ENCODE assay signal across 32 cellular contexts in genomic region chrX:80412042-80412441, GRCh38. TPM values are rescaled to one million over a fixed set of nuclear protein-coding genes. Genes with fewer than 3 reads are reported as not detected.
"Had no signal": no experiment of that assay in that cellular context is flagged by ENCODE, and none has a peak within 500 bp of the region (broad histone marks: within the 10 kb centered on the region; RNA-seq: fewer than 3 reads in every experiment).

No MANE protein-coding gene starts in this region.

- H3K9me3 Mint-ChIP-seq: stimulated activated effector memory CD8-positive, alpha-beta T cell treated with anti-CD3 and anti-CD28 coated beads, Interleukin-12 subunit alpha, Interleukin-12 subunit beta, amount 100 ng/mL, for 72 hours; stimulated activated naive CD8-positive, alpha-beta T cell treated with anti-CD3 and anti-CD28 coated beads, Interleukin-15, amount 100 ng/mL, for 72 hours; stimulated activated naive CD8-positive, alpha-beta T cell treated with anti-CD3 and anti-CD28 coated beads, Interleukin-15, Interleukin-2, amounts not matched to agents 100 ng/mL and 50 ng/mL, for 24 hours; type B pancreatic cell had no signal

- H3K9me3 ChIP-seq: suprapubic skin, testis, thoracic aorta, thyroid gland, tibial artery, tibial nerve, transverse colon, upper lobe of left lung, upper lobe of right lung, uterus, vagina had no signal

- H3K4me1 Mint-ChIP-seq: stimulated activated effector memory CD8-positive, alpha-beta T cell treated with anti-CD3 and anti-CD28 coated beads, Interleukin-12 subunit alpha, Interleukin-12 subunit beta, amount 100 ng/mL, for 72 hours; stimulated activated memory B cell treated with anti-CD40 and anti-IgM and Interleukin-4, amounts not matched to agents 10 μg/mL and 1 μg/mL and 100 μg/mL, for 72 hours; stimulated activated naive B cell treated with anti-CD40 and anti-IgM and Interleukin-4, amounts not matched to agents 10 μg/mL and 1 μg/mL and 100 μg/mL, for 72 hours; stimulated activated naive CD8-positive, alpha-beta T cell treated with anti-CD3 and anti-CD28 coated beads, Interleukin-15, amount 100 ng/mL, for 72 hours had no signal

- H3K36me3 ChIP-seq: stomach, suprapubic skin, thoracic aorta, thyroid gland, tibial artery, tibial nerve, transverse colon, upper lobe of left lung, upper lobe of right lung, uterus, vagina had no signal

- H3K27me3 Mint-ChIP-seq: stimulated activated memory B cell treated with anti-CD40 and anti-IgM and Interleukin-4, amounts not matched to agents 10 μg/mL and 1 μg/mL and 100 μg/mL, for 72 hours; stimulated activated naive B cell treated with anti-CD40 and anti-IgM and Interleukin-4, amounts not matched to agents 10 μg/mL and 1 μg/mL and 100 μg/mL, for 72 hours; stimulated activated naive CD8-positive, alpha-beta T cell treated with anti-CD3 and anti-CD28 coated beads, Interleukin-15, amount 100 ng/mL, for 72 hours; stimulated activated naive CD8-positive, alpha-beta T cell treated with anti-CD3 and anti-CD28 coated beads, Interleukin-15, Interleukin-2, amounts not matched to agents 100 ng/mL and 50 ng/mL, for 24 hours; type B pancreatic cell had no signal

- H3K4me1 ChIP-seq: stomach, suprapubic skin, testis, thyroid gland, tibial artery, tibial nerve, transverse colon, upper lobe of left lung, upper lobe of right lung, uterus, vagina had no signal

- H3K4me3 ChIP-seq: stomach, suprapubic skin, testis, thoracic aorta, thyroid gland, tibial artery, tibial nerve, transverse colon, upper lobe of left lung, upper lobe of right lung, uterus, vagina had no signal

- ATAC-seq: stimulated activated effector memory CD8-positive, alpha-beta T cell treated with anti-CD3 and anti-CD28 coated beads, Interleukin-12 subunit alpha, Interleukin-12 subunit beta, amount 100 ng/mL, for 72 hours; stimulated activated memory B cell treated with anti-CD40 and anti-IgM and Interleukin-4, amounts not matched to agents 10 μg/mL and 1 μg/mL and 100 μg/mL, for 72 hours; stimulated activated naive B cell treated with anti-CD40 and anti-IgM and Interleukin-4, amounts not matched to agents 10 μg/mL and 1 μg/mL and 100 μg/mL, for 72 hours; stimulated activated naive CD8-positive, alpha-beta T cell treated with anti-CD3 and anti-CD28 coated beads, Interleukin-15, amount 100 ng/mL, for 72 hours; stimulated activated naive CD8-positive, alpha-beta T cell treated with anti-CD3 and anti-CD28 coated beads, Interleukin-15, Interleukin-2, amounts not matched to agents 100 U/mL and 50 U/mL, for 24 hours; upper lobe of right lung had no signal

- H3K36me3 Mint-ChIP-seq: stimulated activated effector memory CD8-positive, alpha-beta T cell treated with anti-CD3 and anti-CD28 coated beads, Interleukin-12 subunit alpha, Interleukin-12 subunit beta, amount 100 ng/mL, for 72 hours; stimulated activated memory B cell treated with anti-CD40 and anti-IgM and Interleukin-4, amounts not matched to agents 10 μg/mL and 1 μg/mL and 100 μg/mL, for 72 hours; stimulated activated naive B cell treated with anti-CD40 and anti-IgM and Interleukin-4, amounts not matched to agents 10 μg/mL and 1 μg/mL and 100 μg/mL, for 72 hours; type B pancreatic cell had no signal

- H3K4me3 Mint-ChIP-seq: stimulated activated effector memory CD8-positive, alpha-beta T cell treated with anti-CD3 and anti-CD28 coated beads, Interleukin-12 subunit alpha, Interleukin-12 subunit beta, amount 100 ng/mL, for 72 hours; stimulated activated memory B cell treated with anti-CD40 and anti-IgM and Interleukin-4, amounts not matched to agents 10 μg/mL and 1 μg/mL and 100 μg/mL, for 72 hours; stimulated activated naive B cell treated with anti-CD40 and anti-IgM and Interleukin-4, amounts not matched to agents 10 μg/mL and 1 μg/mL and 100 μg/mL, for 72 hours; stimulated activated naive CD8-positive, alpha-beta T cell treated with anti-CD3 and anti-CD28 coated beads, Interleukin-15, amount 100 ng/mL, for 72 hours; stimulated activated naive CD8-positive, alpha-beta T cell treated with anti-CD3 and anti-CD28 coated beads, Interleukin-15, Interleukin-2, amounts not matched to agents 100 ng/mL and 50 ng/mL, for 24 hours; type B pancreatic cell had no signal

- H3K27me3 ChIP-seq: stomach, suprapubic skin, testis, thyroid gland, tibial artery, tibial nerve, transverse colon, upper lobe of left lung, upper lobe of right lung, uterus, vagina had no signal

- H3K27ac Mint-ChIP-seq: stimulated activated effector memory CD8-positive, alpha-beta T cell treated with anti-CD3 and anti-CD28 coated beads, Interleukin-12 subunit alpha, Interleukin-12 subunit beta, amount 100 ng/mL, for 72 hours; stimulated activated memory B cell treated with anti-CD40 and anti-IgM and Interleukin-4, amounts not matched to agents 10 μg/mL and 1 μg/mL and 100 μg/mL, for 72 hours; stimulated activated naive B cell treated with anti-CD40 and anti-IgM and Interleukin-4, amounts not matched to agents 10 μg/mL and 1 μg/mL and 100 μg/mL, for 72 hours; stimulated activated naive CD8-positive, alpha-beta T cell treated with anti-CD3 and anti-CD28 coated beads, Interleukin-15, amount 100 ng/mL, for 72 hours; stimulated activated naive CD8-positive, alpha-beta T cell treated with anti-CD3 and anti-CD28 coated beads, Interleukin-15, Interleukin-2, amounts not matched to agents 100 ng/mL and 50 ng/mL, for 24 hours; type B pancreatic cell had no signal

- DNase-seq: stimulated activated CD4-positive, alpha-beta T cell treated with anti-CD3 and anti-CD28 coated beads, Interleukin-2, amount 100 ng/mL, for 48 hours; stimulated activated CD4-positive, alpha-beta T cell treated with anti-CD3 and anti-CD28 coated beads, Interleukin-4, amount 100 ng/mL, for 1 hour; stimulated activated CD4-positive, alpha-beta T cell treated with anti-CD3 and anti-CD28 coated beads, Interleukin-4, amount 100 ng/mL, for 24 hours; stimulated activated CD4-positive, alpha-beta T cell treated with anti-CD3 and anti-CD28 coated beads, Interleukin-4, amount 100 ng/mL, for 4 hours; stimulated activated CD8-positive, alpha-beta memory T cell treated with anti-CD3 and anti-CD28 coated beads, Interleukin-4, amount 100 ng/mL, for 48 hours; stimulated activated naive B cell treated with anti-CD40 and anti-IgM and Interleukin-4, amounts not matched to agents 10 μg/mL and 1 μg/mL and 100 μg/mL, for 72 hours; stimulated activated naive CD4-positive, alpha-beta T cell; stimulated activated naive CD4-positive, alpha-beta T cell treated with Interleukin-2 at 50 U/mL for 16 hours; stimulated activated naive CD8-positive, alpha-beta T cell treated with anti-CD3 and anti-CD28 coated beads, Interleukin-15, amount 100 ng/mL, for 72 hours; stimulated activated naive CD8-positive, alpha-beta T cell treated with anti-CD3 and anti-CD28 coated beads, Interleukin-15, Interleukin-2, amounts not matched to agents 100 U/mL and 50 U/mL, for 24 hours; stomach; substantia nigra; testis; thyroid gland; tibial artery; transverse colon; upper lobe of left lung; upper lobe of right lung; uterus had no signal

- H3K27ac ChIP-seq: stomach, suprapubic skin, testis, thoracic aorta, thyroid gland, tibial artery, tibial nerve, transverse colon, upper lobe of left lung, upper lobe of right lung, uterus, vagina had no signal

RNA-seq across cellular contexts. Expression of gene TENT5D, which starts 8.2 kb away (rescaled TPM):
- total RNA-seq: stomach, subcutaneous adipose tissue, suprapubic skin, temporal lobe, thoracic aorta, thyroid gland, tibial nerve, transverse colon, upper lobe of left lung, upper lobe of right lung, ureter, urinary bladder, uterus, vagina had no signal
- polyA plus RNA-seq: stomach, thymus, urinary bladder had no signal
